In the genomic region with DNA sequence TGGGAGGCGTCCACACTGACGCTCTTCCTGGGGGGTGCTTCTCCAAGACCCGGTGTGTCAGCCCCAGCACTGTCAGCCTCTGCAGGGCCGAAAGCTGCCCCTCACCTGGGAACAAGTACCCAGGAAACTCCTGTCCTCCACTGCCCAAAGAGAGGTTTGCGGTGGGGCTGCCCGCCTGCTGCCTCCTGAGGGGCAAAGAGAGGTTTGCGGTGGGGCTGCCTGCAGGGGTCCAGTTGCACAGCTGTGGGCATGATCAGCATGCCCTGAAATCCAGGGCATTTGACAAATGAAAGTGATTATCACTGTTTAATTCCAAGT, we compare ENCODE assay signal across 27 cellular contexts.
"Had no signal": no experiment of that assay in that cellular context is flagged by ENCODE, and none has a peak within 500 bp of the region (broad histone marks: within the 10 kb centered on the region; RNA-seq: fewer than 3 reads in every experiment).

No MANE protein-coding gene starts in this region.

- H3K9me3 ChIP-seq: breast epithelium, esophagus muscularis mucosa, heart left ventricle, right atrium auricular region, testis, transverse colon had no signal

- DNase-seq: activated CD4-positive, alpha-beta memory T cell treated with anti-CD3 and anti-CD28 coated beads for 36 hours; activated CD4-positive, alpha-beta T cell treated with anti-CD3 and anti-CD28 coated beads, Interleukin-2, amount 10 ng/mL, durations not matched to agents 24 days and 14 days; activated CD4-positive, CD25-positive, alpha-beta regulatory T cell treated with anti-CD3 and anti-CD28 coated beads, Interleukin-2, amount 50 U/mL, for 72 hours; activated CD8-positive, alpha-beta memory T cell treated with anti-CD3 and anti-CD28 coated beads, Interleukin-2, amount 50 U/mL, for 4 hours; activated naive CD4-positive, alpha-beta T cell; activated T-cell treated with anti-CD3 and anti-CD28 coated beads, Interleukin-2, amount 50 U/mL, for 4 hours; foreskin keratinocyte; hypothalamus; immature natural killer cell; kidney glomerular epithelial cell; naive B cell; occipital lobe; stimulated activated CD4-positive, alpha-beta T cell treated with anti-CD3 and anti-CD28 coated beads, Interleukin-2, amount 100 ng/mL, for 48 hours; stimulated activated naive CD8-positive, alpha-beta T cell treated with anti-CD3 and anti-CD28 coated beads, Interleukin-15, Interleukin-2, amounts not matched to agents 100 U/mL and 50 U/mL, for 24 hours; SW 1271; T1000; testis had no signal

- H3K36me3 ChIP-seq: breast epithelium, right atrium auricular region, transverse colon had no signal

- H3K4me3 ChIP-seq: breast epithelium, esophagus muscularis mucosa, heart left ventricle, lung, right atrium auricular region, testis, transverse colon had no signal

- H3K4me1 ChIP-seq: breast epithelium, esophagus muscularis mucosa, foreskin keratinocyte, heart left ventricle, right atrium auricular region, testis, transverse colon had no signal

- H3K27me3 ChIP-seq: breast epithelium, foreskin keratinocyte, right atrium auricular region, testis, transverse colon had no signal

- ATAC-seq: activated naive CD4-positive, alpha-beta T cell treated with anti-CD3 and anti-CD28 coated beads, Interleukin-2, amount 50 U/mL, for 72 hours; activated T-cell treated with anti-CD3 and anti-CD28 coated beads, Interleukin-2, amount 50 U/mL, for 4 hours; activated T-helper 17 cell treated with anti-CD3 and anti-CD28 coated beads, Interleukin-2, amount 50 U/mL, for 72 hours; foreskin keratinocyte; heart left ventricle; left lobe of liver; stimulated activated naive CD8-positive, alpha-beta T cell treated with anti-CD3 and anti-CD28 coated beads, Interleukin-15, Interleukin-2, amounts not matched to agents 100 U/mL and 50 U/mL, for 24 hours had no signal

- H3K27ac ChIP-seq: breast epithelium, esophagus muscularis mucosa, foreskin keratinocyte, heart left ventricle, right atrium auricular region, testis, transverse colon had no signal

- FAIRE-seq: urothelium cell line had no signal
